Comparison of ENCODE assay signal across 12 cellular contexts in the genomic region with DNA sequence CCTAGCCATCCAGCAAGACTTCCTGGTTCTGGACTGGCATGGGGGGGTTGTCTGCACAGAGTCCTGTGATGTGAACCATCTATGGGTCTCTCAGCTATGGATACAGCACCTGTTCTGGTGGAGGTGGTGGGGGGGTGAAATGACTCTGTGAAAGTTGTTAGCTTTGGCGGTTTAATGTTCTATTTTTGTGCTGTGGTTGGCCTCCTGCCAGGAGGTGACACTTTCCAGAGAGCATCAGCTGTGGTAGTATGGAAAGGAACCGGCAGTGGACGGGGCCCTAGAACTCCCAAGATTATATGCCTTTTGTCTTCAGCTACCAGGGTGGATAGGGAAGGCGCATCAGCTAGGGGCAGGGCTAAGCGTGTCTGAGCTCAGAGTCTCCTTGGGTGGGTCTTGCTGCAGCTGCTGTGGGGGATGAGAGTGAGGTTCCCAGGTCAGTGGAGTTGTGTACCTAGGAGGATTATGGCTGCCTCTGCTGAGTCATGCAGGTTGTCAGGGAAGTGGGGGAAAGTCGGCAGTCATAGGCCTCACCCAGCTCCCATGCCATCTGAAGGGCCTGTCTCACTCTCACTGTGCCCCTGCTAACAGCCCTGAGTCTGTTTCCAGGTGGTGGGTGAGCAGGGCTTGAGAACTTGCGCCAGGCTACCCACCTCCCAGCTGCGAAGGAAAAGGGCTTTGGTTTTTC. TPM values are rescaled to one million over a fixed set of nuclear protein-coding genes. Genes with fewer than 3 reads are reported as not detected.
DNase-seq lines count a peak whose midpoint lies in the region; ATAC-seq, FAIRE-seq and TF ChIP-seq lines count a peak whose summit lies in the region.
"Had no signal": no experiment of that assay in that cellular context is flagged by ENCODE, and none has a peak within 500 bp of the region (broad histone marks: within the 10 kb centered on the region; RNA-seq: fewer than 3 reads in every experiment).

No MANE protein-coding gene starts in this region.

- H3K9ac ChIP-seq in BLaER1 treated with 17β-estradiol and CSF1 and Interleukin-3, amounts not matched to agents 10 nM and 100 nM: no peak overlapping the region
- H3K9ac ChIP-seq in endodermal cell (ENCODE audit: extremely low read depth, low read length, poor library complexity, severe bottlenecking): no peak overlapping the region

- ATAC-seq in HG03432 (IDR thresholded peaks at IDR 0.05; ENCODE audit: unreplicated experiment) (no peak), GM21447 (IDR thresholded peaks at IDR 0.05; ENCODE audit: unreplicated experiment) (no peak)
- ATAC-seq: naive thymus-derived CD4-positive, alpha-beta T cell; Panc1; WTC11 had no signal

- TF ChIP-seq CTCF in endodermal cell (conservative IDR thresholded peaks at IDR 0.05) (no peak), osteocyte (IDR thresholded peaks at IDR 0.05) (no peak), D721Med (IDR thresholded peaks at IDR 0.05; ENCODE audit: insufficient read depth, missing control alignments) (no peak)

- DNase-seq in DMS53 treated with DMSO at 0.1 percent for 48 hours (lab: John Stamatoyannopoulos, UW; ENCODE audit: unreplicated experiment) (peak; percentile 3), OCI-M1 (lab: John Stamatoyannopoulos, UW) (peak; percentile 19), endodermal cell (no peak), osteocyte (ENCODE audit: extremely low spot score, unreplicated experiment) (no peak), D721Med (ENCODE audit: insufficient read length, low spot score) (no peak)
- DNase-seq: DMS79; naive thymus-derived CD4-positive, alpha-beta T cell had no signal

- H3K27ac Mint-ChIP-seq in endodermal cell: peak overlapping the region; percentile 85
- H3K27ac Mint-ChIP-seq in osteocyte (ENCODE audit: unreplicated experiment): no peak overlapping the region
- H3K27ac Mint-ChIP-seq: naive thymus-derived CD4-positive, alpha-beta T cell; WTC11 had no signal

- H3K4me3 ChIP-seq in BLaER1 treated with 17β-estradiol and CSF1 and Interleukin-3, amounts not matched to agents 10 nM and 100 nM: no peak overlapping the region
- H3K4me3 ChIP-seq in endodermal cell (ENCODE audit: low read length): no peak overlapping the region

- H4K20me1 ChIP-seq in BLaER1 treated with 17β-estradiol and CSF1 and Interleukin-3, amounts not matched to agents 10 nM and 100 nM: no peaks in the 10 kb centered on the region

- WGBS in endodermal cell (ENCODE audit: insufficient coverage in 1 of 2, insufficient read length in 1 of 2), 2 experiments: 82 to 89% methylated on average over 2 to 8 of the region's 8 CpGs

- H3K4me1 ChIP-seq in BLaER1 treated with 17β-estradiol and CSF1 and Interleukin-3, amounts not matched to agents 10 nM and 100 nM: peaks cover 4 to 14% (median 13%) of the 10 kb centered on the region in 10 experiments; a peak in 17 of 20 replicates
- H3K4me1 ChIP-seq in endodermal cell (ENCODE audit: control insufficient read depth, insufficient read depth, low read length): no peaks in the 10 kb centered on the region

- peaks cover 13 to 16% (median 14%) of the 10 kb centered on the region in 11 experiments for H3K9me3 ChIP-seq in BLaER1 treated with 17β-estradiol and CSF1 and Interleukin-3, amounts not matched to agents 10 nM and 100 nM (replicated peaks in 1 of 11)
- H3K9me3 ChIP-seq in endodermal cell (ENCODE audit: control insufficient read depth, low read length): peaks cover 25% of the 10 kb centered on the region

- H3K36me3 ChIP-seq in BLaER1 treated with 17β-estradiol and CSF1 and Interleukin-3, amounts not matched to agents 10 nM and 100 nM: no peaks in the 10 kb centered on the region
- H3K36me3 ChIP-seq in endodermal cell (ENCODE audit: control insufficient read depth, insufficient read depth, low read length): no peaks in the 10 kb centered on the region

- peak overlapping the region in 3 of 11 experiments; percentile 32 to 62 (median 40); a peak in 4 of 22 replicates for H3K27ac ChIP-seq in BLaER1 treated with 17β-estradiol and CSF1 and Interleukin-3, amounts not matched to agents 10 nM and 100 nM
- no peak overlapping the region for H3K27ac ChIP-seq in endodermal cell (ENCODE audit: low read depth, low read length)

- peak overlapping the region; percentile 10 to 65 (median 51); a peak in 18 of 22 replicates for H3K4me2 ChIP-seq in BLaER1 treated with 17β-estradiol and CSF1 and Interleukin-3, amounts not matched to agents 10 nM and 100 nM

- no peaks in the 10 kb centered on the region for H3K27me3 ChIP-seq in BLaER1 treated with 17β-estradiol and CSF1 and Interleukin-3, amounts not matched to agents 10 nM and 100 nM
- H3K27me3 ChIP-seq in endodermal cell (ENCODE audit: control insufficient read depth, insufficient read depth, low read length, poor library complexity, severe bottlenecking): peaks cover 4% of the 10 kb centered on the region

- no peak for FAIRE-seq in D721Med (lab: Jason Lieb, UNC)

- H3K9me3 Mint-ChIP-seq in endodermal cell (peaks cover 37% of the 10 kb centered on the region), osteocyte (ENCODE audit: unreplicated experiment) (no peaks in the 10 kb centered on the region)

- H3K4me1 Mint-ChIP-seq in endodermal cell: peaks cover 23% of the 10 kb centered on the region
- no peaks in the 10 kb centered on the region for H3K4me1 Mint-ChIP-seq in osteocyte (ENCODE audit: unreplicated experiment)

- H3K27me3 Mint-ChIP-seq in endodermal cell (ENCODE audit: insufficient read depth) (peaks cover 12% of the 10 kb centered on the region), osteocyte (ENCODE audit: unreplicated experiment) (peaks cover 46% of the 10 kb centered on the region)

- H3K36me3 Mint-ChIP-seq in endodermal cell (ENCODE audit: low read depth) (peaks cover 2% of the 10 kb centered on the region), osteocyte (ENCODE audit: unreplicated experiment) (no peaks in the 10 kb centered on the region)

- no peak overlapping the region for H3K4me3 Mint-ChIP-seq in endodermal cell
- no peak overlapping the region for H3K4me3 Mint-ChIP-seq in osteocyte (ENCODE audit: unreplicated experiment)
- H3K4me3 Mint-ChIP-seq: WTC11 had no signal

RNA-seq across cellular contexts. Expression of a gene that starts 7.1 kb away (rescaled TPM):
- total RNA-seq in endodermal cell (10 to 100 TPM; 40.4 to 45.6 TPM), osteocyte (18.8 and 20.8 TPM in 2 replicates)
- polyA plus RNA-seq in endodermal cell (2013, experiment 1 of 2): 23.4 TPM
- polyA plus RNA-seq in endodermal cell (2013, experiment 2 of 2): 21.7 TPM

Comparison
In these comparisons a context has a peak if more than half of its experiments do, and no peak if none do; other contexts are left out.
1. DNase-seq: peak in DMS53 treated with DMSO at 0.1 percent for 48 hours (single experiment) and OCI-M1 (single experiment); none in endodermal cell (single experiment), osteocyte (single experiment) and D721Med (single experiment).